ENCODE assay signal across 17 cellular contexts in the genomic region with DNA sequence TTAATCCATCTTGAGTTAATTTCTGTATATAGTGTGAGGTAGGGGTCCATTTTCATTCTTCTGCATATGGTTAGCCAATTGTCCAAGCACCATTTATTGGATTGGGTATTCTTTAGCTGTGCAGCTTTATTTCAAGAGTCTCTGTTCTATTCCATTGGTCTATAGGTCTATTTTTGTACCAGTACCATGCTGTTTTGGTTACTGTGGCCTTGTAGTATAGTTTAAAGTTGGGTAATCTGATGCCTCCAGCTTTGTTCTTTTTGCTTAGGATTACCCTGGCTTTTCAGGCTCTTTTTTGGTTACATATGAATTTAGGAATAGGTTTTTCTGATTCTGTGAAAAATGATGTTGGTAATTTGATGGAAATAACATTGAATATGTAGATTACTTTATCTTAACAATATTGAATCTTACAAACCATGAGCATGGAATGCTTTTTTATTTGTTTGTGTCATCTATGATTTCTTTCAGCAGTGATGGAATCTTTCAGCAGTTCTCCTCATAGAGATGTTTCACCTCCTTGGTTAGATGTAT. TPM values are rescaled to one million over a fixed set of nuclear protein-coding genes. Genes with fewer than 3 reads are reported as not detected.
DNase-seq lines count a peak whose midpoint lies in the region; ATAC-seq, FAIRE-seq and TF ChIP-seq lines count a peak whose summit lies in the region.
"Had no signal": no experiment of that assay in that cellular context is flagged by ENCODE, and none has a peak within 500 bp of the region (broad histone marks: within the 10 kb centered on the region; RNA-seq: fewer than 3 reads in every experiment).

No MANE protein-coding gene starts in this region.

- FAIRE-seq in GM18507 (lab: Jason Lieb, UNC) = peak; percentile 9
- FAIRE-seq: A204.1, G401.6, H1 had no signal

- H3K27me3 Mint-ChIP-seq in stimulated activated naive CD8-positive, alpha-beta T cell treated with anti-CD3 and anti-CD28 coated beads, Interleukin-15, Interleukin-2, amounts not matched to agents 100 ng/mL and 50 ng/mL, for 24 hours = no peaks in the 10 kb centered on the region
- no peaks in the 10 kb centered on the region for H3K27me3 Mint-ChIP-seq in activated B cell treated with CpG ODN at 0.5 μM for 24 hours
- H3K27me3 Mint-ChIP-seq in stimulated activated memory B cell treated with anti-CD40 and anti-IgM and Interleukin-4, amounts not matched to agents 10 μg/mL and 1 μg/mL and 100 μg/mL, for 72 hours = no peaks in the 10 kb centered on the region

- no peaks in the 10 kb centered on the region; the same call in 1 of the 2 replicates for H3K9me3 ChIP-seq in MG63

- H3K36me3 Mint-ChIP-seq in stimulated activated naive CD8-positive, alpha-beta T cell treated with anti-CD3 and anti-CD28 coated beads, Interleukin-15, Interleukin-2, amounts not matched to agents 100 ng/mL and 50 ng/mL, for 24 hours (ENCODE audit: low read depth) = peaks cover 16% of the 10 kb centered on the region
- peaks cover 2% of the 10 kb centered on the region for H3K36me3 Mint-ChIP-seq in activated B cell treated with CpG ODN at 0.5 μM for 24 hours (ENCODE audit: low read depth)
- H3K36me3 Mint-ChIP-seq in stimulated activated memory B cell treated with anti-CD40 and anti-IgM and Interleukin-4, amounts not matched to agents 10 μg/mL and 1 μg/mL and 100 μg/mL, for 72 hours = peaks cover 4% of the 10 kb centered on the region
- H3K36me3 Mint-ChIP-seq: CD4-positive, alpha-beta memory T cell had no signal

- H3K4me3 ChIP-seq in MG63 = no peak overlapping the region

- H3K36me3 ChIP-seq in MG63 = no peaks in the 10 kb centered on the region

- H3K9me3 Mint-ChIP-seq in stimulated activated naive CD8-positive, alpha-beta T cell treated with anti-CD3 and anti-CD28 coated beads, Interleukin-15, Interleukin-2, amounts not matched to agents 100 ng/mL and 50 ng/mL, for 24 hours = peaks cover 17% of the 10 kb centered on the region
- peaks cover 5% of the 10 kb centered on the region for H3K9me3 Mint-ChIP-seq in activated B cell treated with CpG ODN at 0.5 μM for 24 hours
- H3K9me3 Mint-ChIP-seq in stimulated activated memory B cell treated with anti-CD40 and anti-IgM and Interleukin-4, amounts not matched to agents 10 μg/mL and 1 μg/mL and 100 μg/mL, for 72 hours = peaks cover 9% of the 10 kb centered on the region

- no peak for ATAC-seq in stimulated activated naive CD8-positive, alpha-beta T cell treated with anti-CD3 and anti-CD28 coated beads, Interleukin-15, Interleukin-2, amounts not matched to agents 100 U/mL and 50 U/mL, for 24 hours
- ATAC-seq in activated B cell treated with CpG ODN at 0.5 μM for 24 hours (ENCODE audit: low read depth) = no peak
- ATAC-seq in stimulated activated memory B cell treated with anti-CD40 and anti-IgM and Interleukin-4, amounts not matched to agents 10 μg/mL and 1 μg/mL and 100 μg/mL, for 72 hours = no peak

- no peak overlapping the region for H3K4me3 Mint-ChIP-seq in stimulated activated naive CD8-positive, alpha-beta T cell treated with anti-CD3 and anti-CD28 coated beads, Interleukin-15, Interleukin-2, amounts not matched to agents 100 ng/mL and 50 ng/mL, for 24 hours
- H3K4me3 Mint-ChIP-seq in activated B cell treated with CpG ODN at 0.5 μM for 24 hours = no peak overlapping the region
- no peak overlapping the region for H3K4me3 Mint-ChIP-seq in stimulated activated memory B cell treated with anti-CD40 and anti-IgM and Interleukin-4, amounts not matched to agents 10 μg/mL and 1 μg/mL and 100 μg/mL, for 72 hours
- H3K4me3 Mint-ChIP-seq: CD4-positive, alpha-beta memory T cell had no signal

- intact Hi-C loops in activated B cell treated with CpG ODN at 0.5 μM for 24 hours (cut with micrococcal nuclease) = loop anchor here (1.0 kb wide), 1 partner anchor 9 kb away; no protein-coding TSS in a partner anchor

- peaks cover 60% of the 10 kb centered on the region for H3K4me1 Mint-ChIP-seq in stimulated activated naive CD8-positive, alpha-beta T cell treated with anti-CD3 and anti-CD28 coated beads, Interleukin-15, Interleukin-2, amounts not matched to agents 100 ng/mL and 50 ng/mL, for 24 hours (ENCODE audit: low read depth)
- H3K4me1 Mint-ChIP-seq in activated B cell treated with CpG ODN at 0.5 μM for 24 hours = peaks cover 50% of the 10 kb centered on the region
- peaks cover 64% of the 10 kb centered on the region for H3K4me1 Mint-ChIP-seq in stimulated activated memory B cell treated with anti-CD40 and anti-IgM and Interleukin-4, amounts not matched to agents 10 μg/mL and 1 μg/mL and 100 μg/mL, for 72 hours

- H3K27ac Mint-ChIP-seq in stimulated activated naive CD8-positive, alpha-beta T cell treated with anti-CD3 and anti-CD28 coated beads, Interleukin-15, Interleukin-2, amounts not matched to agents 100 ng/mL and 50 ng/mL, for 24 hours = peak overlapping the region; percentile 9
- peak overlapping the region; percentile 9 for H3K27ac Mint-ChIP-seq in activated B cell treated with CpG ODN at 0.5 μM for 24 hours
- H3K27ac Mint-ChIP-seq in stimulated activated memory B cell treated with anti-CD40 and anti-IgM and Interleukin-4, amounts not matched to agents 10 μg/mL and 1 μg/mL and 100 μg/mL, for 72 hours = peak overlapping the region; percentile 70

- no peak for DNase-seq in stimulated activated naive CD8-positive, alpha-beta T cell treated with anti-CD3 and anti-CD28 coated beads, Interleukin-15, Interleukin-2, amounts not matched to agents 100 U/mL and 50 U/mL, for 24 hours
- DNase-seq in GM18507 (ENCODE audit: extremely low spot score, insufficient read length, low read depth) = no peak
- DNase-seq in activated B cell treated with CpG ODN at 0.5 μM for 24 hours = no peak
- no peak for DNase-seq in amygdala (lab: John Stamatoyannopoulos, UW)
- DNase-seq in MG63 = no peak
- DNase-seq in COLO668 (lab: John Stamatoyannopoulos, UW; ENCODE audit: unreplicated experiment) = no peak
- DNase-seq: Caco-2; CD4-positive, alpha-beta memory T cell; DMS153; DND-41; H7; HCEC 1CT had no signal

- TF ChIP-seq CTCF in activated B cell treated with CpG ODN at 0.5 μM for 24 hours (IDR thresholded peaks at IDR 0.05) = no peak

- no peaks in the 10 kb centered on the region for H3K27me3 ChIP-seq in MG63

- CTCF ChIA-PET in activated B cell treated with CpG ODN at 0.5 μM for 24 hours (lab: Charles Lee) = no interaction called here

- POLR2A ChIA-PET in activated B cell treated with CpG ODN at 0.5 μM for 24 hours (lab: Charles Lee) = interaction anchor here (0.8 kb wide), 1 partner anchor 31 kb away, joined by 3 read pairs; no protein-coding TSS in a partner anchor

RNA-seq across cellular contexts. Expression of a gene that starts 47.0 kb away (rescaled TPM):
- total RNA-seq in activated B cell treated with CpG ODN at 0.5 μM for 24 hours = 207 and 226 TPM in 2 replicates
- total RNA-seq in MG63 (2014; rRNA removed; shearing (Covaris generic); ENCODE audit: low replicate concordance) = 0.79 and 2.4 TPM in 2 replicates

Comparison
In these comparisons a context has a peak if more than half of its experiments do, and no peak if none do; other contexts are left out.
1. H3K27ac Mint-ChIP-seq: peak in every context shown above with its lines; median percentile 70 in stimulated activated memory B cell treated with anti-CD40 and anti-IgM and Interleukin-4, amounts not matched to agents 10 μg/mL and 1 μg/mL and 100 μg/mL, for 72 hours; 9 in stimulated activated naive CD8-positive, alpha-beta T cell treated with anti-CD3 and anti-CD28 coated beads, Interleukin-15, Interleukin-2, amounts not matched to agents 100 ng/mL and 50 ng/mL, for 24 hours; 9 in activated B cell treated with CpG ODN at 0.5 μM for 24 hours.
2. RNA of a gene that starts 47.0 kb away (total RNA-seq): 207 to 226 TPM in activated B cell treated with CpG ODN at 0.5 μM for 24 hours; 0.79 to 2.4 TPM in MG63; every median in the first group is over 10 times any median in the second.